Comparison of ENCODE assay signal across 1 cellular context in the genomic region with DNA sequence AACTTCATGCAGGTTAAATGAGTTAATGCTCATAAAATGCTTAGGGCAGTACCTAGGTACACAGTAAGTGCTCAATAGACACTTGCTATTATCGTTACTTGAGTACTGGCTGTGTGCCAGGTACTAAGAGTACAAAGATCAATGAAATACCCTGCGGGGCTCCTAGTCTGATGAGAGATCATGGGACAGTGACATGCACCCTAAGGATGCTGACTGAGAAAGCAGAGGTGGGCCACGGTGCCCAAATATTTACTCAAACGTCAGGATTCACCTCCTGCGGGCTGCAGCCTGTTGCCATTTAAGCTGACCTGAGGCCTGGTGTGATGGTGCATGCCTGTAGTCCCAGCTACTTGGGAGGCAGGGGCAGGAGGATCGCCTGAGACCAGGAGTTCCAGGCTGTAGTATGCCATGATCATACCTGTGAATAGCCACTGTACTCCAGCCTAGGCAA.
A peak's percentile ranks its signal among the peaks of the same experiment; 100 is the strongest.
TF ChIP-seq lines count a peak whose summit lies in the region.

No MANE protein-coding gene starts in this region.

TF ChIP-seq in HepG2, 621 proteins besides CTCF, POLR2A, EP300 and RAD21 (continued from another document and continues in another):
- TF ChIP-seq TCF12 (IDR thresholded peaks at IDR 0.05) (no peak), TCF12 (CRISPR knock-in tag; IDR thresholded peaks at IDR 0.05) (no peak), ZNF367 (CRISPR knock-in tag; IDR thresholded peaks at IDR 0.05; ENCODE audit: borderline replicate concordance) (no peak), ZNF598 (CRISPR knock-in tag; IDR thresholded peaks at IDR 0.05; ENCODE audit: borderline replicate concordance) (no peak), TSC22D2 (CRISPR knock-in tag; IDR thresholded peaks at IDR 0.05; ENCODE audit: borderline replicate concordance) (no peak), ZNF709 (CRISPR knock-in tag; IDR thresholded peaks at IDR 0.05) (no peak), ZBTB7B (CRISPR knock-in tag; IDR thresholded peaks at IDR 0.05) (0 out of 2 replicates have a peak, but pooled peaks have one; percentile 42), SOX6 (IDR thresholded peaks at IDR 0.05) (no peak), SOX6 (CRISPR knock-in tag; IDR thresholded peaks at IDR 0.05) (0 out of 2 replicates have a peak, but pooled peaks have one; percentile 7), ZSCAN25 (CRISPR knock-in tag; IDR thresholded peaks at IDR 0.05) (peak; percentile 25; the same call in 1 of the 2 replicates), ZNF17 (CRISPR knock-in tag; IDR thresholded peaks at IDR 0.05) (no peak), TRIM24 (CRISPR knock-in tag; IDR thresholded peaks at IDR 0.05) (no peak), SSRP1 (CRISPR knock-in tag; IDR thresholded peaks at IDR 0.05) (peak; percentile 72; the same call in 1 of the 2 replicates), DNMT1 (CRISPR knock-in tag; IDR thresholded peaks at IDR 0.05) (no peak), ZNF430 (CRISPR knock-in tag; IDR thresholded peaks at IDR 0.05) (0 out of 2 replicates have a peak, but pooled peaks have one; percentile 64), ZNF326 (CRISPR knock-in tag; IDR thresholded peaks at IDR 0.05; ENCODE audit: borderline replicate concordance) (no peak), ZNF230 (CRISPR knock-in tag; IDR thresholded peaks at IDR 0.05) (no peak), ZNF329 (CRISPR knock-in tag; IDR thresholded peaks at IDR 0.05; ENCODE audit: low read depth) (no peak), ZEB1 (IDR thresholded peaks at IDR 0.05; ENCODE audit: insufficient replicate concordance, low read depth) (peak; percentile 60), KDM1A (CRISPR knock-in tag; IDR thresholded peaks at IDR 0.05) (peak; percentile 31; the same call in 1 of the 2 replicates), HMG20B (CRISPR knock-in tag; conservative IDR thresholded peaks at IDR 0.05) (no peak), ZNF136 (CRISPR knock-in tag; IDR thresholded peaks at IDR 0.05; ENCODE audit: low read depth) (no peak), BRD4 (CRISPR knock-in tag; IDR thresholded peaks at IDR 0.05) (no peak), ZNF207 (IDR thresholded peaks at IDR 0.05; ENCODE audit: borderline replicate concordance) (no peak), PAX8 (CRISPR knock-in tag; IDR thresholded peaks at IDR 0.05; ENCODE audit: borderline replicate concordance) (no peak), RCOR2 (CRISPR knock-in tag; IDR thresholded peaks at IDR 0.05) (0 out of 2 replicates have a peak, but pooled peaks have one; percentile 27), DNMT3B (CRISPR knock-in tag; conservative IDR thresholded peaks at IDR 0.05) (0 out of 2 replicates have a peak, but pooled peaks have one; percentile 14), KAT8 (CRISPR knock-in tag; IDR thresholded peaks at IDR 0.05) (0 out of 2 replicates have a peak, but pooled peaks have one; percentile 12), LCORL (IDR thresholded peaks at IDR 0.05) (peak; percentile 72), LCORL (CRISPR knock-in tag; IDR thresholded peaks at IDR 0.05) (peak; percentile 32; the same call in 1 of the 2 replicates), KDM2A (CRISPR knock-in tag; IDR thresholded peaks at IDR 0.05; ENCODE audit: borderline replicate concordance, low read depth) (0 out of 2 replicates have a peak, but pooled peaks have one; percentile 17), FOXA3 (CRISPR knock-in tag; IDR thresholded peaks at IDR 0.05) (peak; percentile 49; the same call in 1 of the 2 replicates), ZNF816 (CRISPR knock-in tag; IDR thresholded peaks at IDR 0.05; ENCODE audit: borderline replicate concordance) (no peak)
- TF ChIP-seq, protein P1, sequence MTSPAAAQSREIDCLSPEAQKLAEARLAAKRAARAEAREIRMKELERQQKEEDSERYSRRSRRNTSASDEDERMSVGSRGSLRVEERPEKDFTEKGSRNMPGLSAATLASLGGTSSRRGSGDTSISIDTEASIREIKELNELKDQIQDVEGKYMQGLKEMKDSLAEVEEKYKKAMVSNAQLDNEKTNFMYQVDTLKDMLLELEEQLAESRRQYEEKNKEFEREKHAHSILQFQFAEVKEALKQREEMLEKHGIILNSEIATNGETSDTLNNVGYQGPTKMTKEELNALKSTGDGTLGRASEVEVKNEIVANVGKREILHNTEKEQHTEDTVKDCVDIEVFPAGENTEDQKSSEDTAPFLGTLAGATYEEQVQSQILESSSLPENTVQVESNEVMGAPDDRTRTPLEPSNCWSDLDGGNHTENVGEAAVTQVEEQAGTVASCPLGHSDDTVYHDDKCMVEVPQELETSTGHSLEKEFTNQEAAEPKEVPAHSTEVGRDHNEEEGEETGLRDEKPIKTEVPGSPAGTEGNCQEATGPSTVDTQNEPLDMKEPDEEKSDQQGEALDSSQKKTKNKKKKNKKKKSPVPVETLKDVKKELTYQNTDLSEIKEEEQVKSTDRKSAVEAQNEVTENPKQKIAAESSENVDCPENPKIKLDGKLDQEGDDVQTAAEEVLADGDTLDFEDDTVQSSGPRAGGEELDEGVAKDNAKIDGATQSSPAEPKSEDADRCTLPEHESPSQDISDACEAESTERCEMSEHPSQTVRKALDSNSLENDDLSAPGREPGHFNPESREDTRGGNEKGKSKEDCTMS (CRISPR knock-in tag; conservative IDR thresholded peaks at IDR 0.05): no peak
- TF ChIP-seq, protein P2, sequence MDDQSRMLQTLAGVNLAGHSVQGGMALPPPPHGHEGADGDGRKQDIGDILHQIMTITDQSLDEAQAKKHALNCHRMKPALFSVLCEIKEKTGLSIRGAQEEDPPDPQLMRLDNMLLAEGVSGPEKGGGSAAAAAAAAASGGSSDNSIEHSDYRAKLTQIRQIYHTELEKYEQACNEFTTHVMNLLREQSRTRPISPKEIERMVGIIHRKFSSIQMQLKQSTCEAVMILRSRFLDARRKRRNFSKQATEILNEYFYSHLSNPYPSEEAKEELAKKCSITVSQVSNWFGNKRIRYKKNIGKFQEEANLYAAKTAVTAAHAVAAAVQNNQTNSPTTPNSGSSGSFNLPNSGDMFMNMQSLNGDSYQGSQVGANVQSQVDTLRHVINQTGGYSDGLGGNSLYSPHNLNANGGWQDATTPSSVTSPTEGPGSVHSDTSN (CRISPR knock-in tag; IDR thresholded peaks at IDR 0.05; ENCODE audit: borderline replicate concordance): no peak
- TF ChIP-seq, protein P3, sequence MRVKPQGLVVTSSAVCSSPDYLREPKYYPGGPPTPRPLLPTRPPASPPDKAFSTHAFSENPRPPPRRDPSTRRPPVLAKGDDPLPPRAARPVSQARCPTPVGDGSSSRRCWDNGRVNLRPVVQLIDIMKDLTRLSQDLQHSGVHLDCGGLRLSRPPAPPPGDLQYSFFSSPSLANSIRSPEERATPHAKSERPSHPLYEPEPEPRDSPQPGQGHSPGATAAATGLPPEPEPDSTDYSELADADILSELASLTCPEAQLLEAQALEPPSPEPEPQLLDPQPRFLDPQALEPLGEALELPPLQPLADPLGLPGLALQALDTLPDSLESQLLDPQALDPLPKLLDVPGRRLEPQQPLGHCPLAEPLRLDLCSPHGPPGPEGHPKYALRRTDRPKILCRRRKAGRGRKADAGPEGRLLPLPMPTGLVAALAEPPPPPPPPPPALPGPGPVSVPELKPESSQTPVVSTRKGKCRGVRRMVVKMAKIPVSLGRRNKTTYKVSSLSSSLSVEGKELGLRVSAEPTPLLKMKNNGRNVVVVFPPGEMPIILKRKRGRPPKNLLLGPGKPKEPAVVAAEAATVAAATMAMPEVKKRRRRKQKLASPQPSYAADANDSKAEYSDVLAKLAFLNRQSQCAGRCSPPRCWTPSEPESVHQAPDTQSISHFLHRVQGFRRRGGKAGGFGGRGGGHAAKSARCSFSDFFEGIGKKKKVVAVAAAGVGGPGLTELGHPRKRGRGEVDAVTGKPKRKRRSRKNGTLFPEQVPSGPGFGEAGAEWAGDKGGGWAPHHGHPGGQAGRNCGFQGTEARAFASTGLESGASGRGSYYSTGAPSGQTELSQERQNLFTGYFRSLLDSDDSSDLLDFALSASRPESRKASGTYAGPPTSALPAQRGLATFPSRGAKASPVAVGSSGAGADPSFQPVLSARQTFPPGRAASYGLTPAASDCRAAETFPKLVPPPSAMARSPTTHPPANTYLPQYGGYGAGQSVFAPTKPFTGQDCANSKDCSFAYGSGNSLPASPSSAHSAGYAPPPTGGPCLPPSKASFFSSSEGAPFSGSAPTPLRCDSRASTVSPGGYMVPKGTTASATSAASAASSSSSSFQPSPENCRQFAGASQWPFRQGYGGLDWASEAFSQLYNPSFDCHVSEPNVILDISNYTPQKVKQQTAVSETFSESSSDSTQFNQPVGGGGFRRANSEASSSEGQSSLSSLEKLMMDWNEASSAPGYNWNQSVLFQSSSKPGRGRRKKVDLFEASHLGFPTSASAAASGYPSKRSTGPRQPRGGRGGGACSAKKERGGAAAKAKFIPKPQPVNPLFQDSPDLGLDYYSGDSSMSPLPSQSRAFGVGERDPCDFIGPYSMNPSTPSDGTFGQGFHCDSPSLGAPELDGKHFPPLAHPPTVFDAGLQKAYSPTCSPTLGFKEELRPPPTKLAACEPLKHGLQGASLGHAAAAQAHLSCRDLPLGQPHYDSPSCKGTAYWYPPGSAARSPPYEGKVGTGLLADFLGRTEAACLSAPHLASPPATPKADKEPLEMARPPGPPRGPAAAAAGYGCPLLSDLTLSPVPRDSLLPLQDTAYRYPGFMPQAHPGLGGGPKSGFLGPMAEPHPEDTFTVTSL (CRISPR knock-in tag; IDR thresholded peaks at IDR 0.05; ENCODE audit: borderline replicate concordance): no peak
- TF ChIP-seq, protein P4, sequence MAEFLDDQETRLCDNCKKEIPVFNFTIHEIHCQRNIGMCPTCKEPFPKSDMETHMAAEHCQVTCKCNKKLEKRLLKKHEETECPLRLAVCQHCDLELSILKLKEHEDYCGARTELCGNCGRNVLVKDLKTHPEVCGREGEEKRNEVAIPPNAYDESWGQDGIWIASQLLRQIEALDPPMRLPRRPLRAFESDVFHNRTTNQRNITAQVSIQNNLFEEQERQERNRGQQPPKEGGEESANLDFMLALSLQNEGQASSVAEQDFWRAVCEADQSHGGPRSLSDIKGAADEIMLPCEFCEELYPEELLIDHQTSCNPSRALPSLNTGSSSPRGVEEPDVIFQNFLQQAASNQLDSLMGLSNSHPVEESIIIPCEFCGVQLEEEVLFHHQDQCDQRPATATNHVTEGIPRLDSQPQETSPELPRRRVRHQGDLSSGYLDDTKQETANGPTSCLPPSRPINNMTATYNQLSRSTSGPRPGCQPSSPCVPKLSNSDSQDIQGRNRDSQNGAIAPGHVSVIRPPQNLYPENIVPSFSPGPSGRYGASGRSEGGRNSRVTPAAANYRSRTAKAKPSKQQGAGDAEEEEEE (CRISPR knock-in tag; IDR thresholded peaks at IDR 0.05; ENCODE audit: borderline replicate concordance): 0 out of 2 replicates have a peak, but pooled peaks have one; percentile 11
- TF ChIP-seq, protein P5, sequence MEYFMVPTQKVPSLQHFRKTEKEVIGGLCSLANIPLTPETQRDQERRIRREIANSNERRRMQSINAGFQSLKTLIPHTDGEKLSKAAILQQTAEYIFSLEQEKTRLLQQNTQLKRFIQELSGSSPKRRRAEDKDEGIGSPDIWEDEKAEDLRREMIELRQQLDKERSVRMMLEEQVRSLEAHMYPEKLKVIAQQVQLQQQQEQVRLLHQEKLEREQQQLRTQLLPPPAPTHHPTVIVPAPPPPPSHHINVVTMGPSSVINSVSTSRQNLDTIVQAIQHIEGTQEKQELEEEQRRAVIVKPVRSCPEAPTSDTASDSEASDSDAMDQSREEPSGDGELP (IDR thresholded peaks at IDR 0.05; ENCODE audit: borderline replicate concordance, low read depth): no peak
- TF ChIP-seq, protein P6, sequence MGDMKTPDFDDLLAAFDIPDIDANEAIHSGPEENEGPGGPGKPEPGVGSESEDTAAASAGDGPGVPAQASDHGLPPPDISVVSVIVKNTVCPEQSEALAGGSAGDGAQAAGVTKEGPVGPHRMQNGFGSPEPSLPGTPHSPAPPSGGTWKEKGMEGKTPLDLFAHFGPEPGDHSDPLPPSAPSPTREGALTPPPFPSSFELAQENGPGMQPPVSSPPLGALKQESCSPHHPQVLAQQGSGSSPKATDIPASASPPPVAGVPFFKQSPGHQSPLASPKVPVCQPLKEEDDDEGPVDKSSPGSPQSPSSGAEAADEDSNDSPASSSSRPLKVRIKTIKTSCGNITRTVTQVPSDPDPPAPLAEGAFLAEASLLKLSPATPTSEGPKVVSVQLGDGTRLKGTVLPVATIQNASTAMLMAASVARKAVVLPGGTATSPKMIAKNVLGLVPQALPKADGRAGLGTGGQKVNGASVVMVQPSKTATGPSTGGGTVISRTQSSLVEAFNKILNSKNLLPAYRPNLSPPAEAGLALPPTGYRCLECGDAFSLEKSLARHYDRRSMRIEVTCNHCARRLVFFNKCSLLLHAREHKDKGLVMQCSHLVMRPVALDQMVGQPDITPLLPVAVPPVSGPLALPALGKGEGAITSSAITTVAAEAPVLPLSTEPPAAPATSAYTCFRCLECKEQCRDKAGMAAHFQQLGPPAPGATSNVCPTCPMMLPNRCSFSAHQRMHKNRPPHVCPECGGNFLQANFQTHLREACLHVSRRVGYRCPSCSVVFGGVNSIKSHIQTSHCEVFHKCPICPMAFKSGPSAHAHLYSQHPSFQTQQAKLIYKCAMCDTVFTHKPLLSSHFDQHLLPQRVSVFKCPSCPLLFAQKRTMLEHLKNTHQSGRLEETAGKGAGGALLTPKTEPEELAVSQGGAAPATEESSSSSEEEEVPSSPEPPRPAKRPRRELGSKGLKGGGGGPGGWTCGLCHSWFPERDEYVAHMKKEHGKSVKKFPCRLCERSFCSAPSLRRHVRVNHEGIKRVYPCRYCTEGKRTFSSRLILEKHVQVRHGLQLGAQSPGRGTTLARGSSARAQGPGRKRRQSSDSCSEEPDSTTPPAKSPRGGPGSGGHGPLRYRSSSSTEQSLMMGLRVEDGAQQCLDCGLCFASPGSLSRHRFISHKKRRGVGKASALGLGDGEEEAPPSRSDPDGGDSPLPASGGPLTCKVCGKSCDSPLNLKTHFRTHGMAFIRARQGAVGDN (CRISPR knock-in tag; IDR thresholded peaks at IDR 0.05): peak; percentile 36; the same call in 1 of the 2 replicates
- TF ChIP-seq, protein P7, sequence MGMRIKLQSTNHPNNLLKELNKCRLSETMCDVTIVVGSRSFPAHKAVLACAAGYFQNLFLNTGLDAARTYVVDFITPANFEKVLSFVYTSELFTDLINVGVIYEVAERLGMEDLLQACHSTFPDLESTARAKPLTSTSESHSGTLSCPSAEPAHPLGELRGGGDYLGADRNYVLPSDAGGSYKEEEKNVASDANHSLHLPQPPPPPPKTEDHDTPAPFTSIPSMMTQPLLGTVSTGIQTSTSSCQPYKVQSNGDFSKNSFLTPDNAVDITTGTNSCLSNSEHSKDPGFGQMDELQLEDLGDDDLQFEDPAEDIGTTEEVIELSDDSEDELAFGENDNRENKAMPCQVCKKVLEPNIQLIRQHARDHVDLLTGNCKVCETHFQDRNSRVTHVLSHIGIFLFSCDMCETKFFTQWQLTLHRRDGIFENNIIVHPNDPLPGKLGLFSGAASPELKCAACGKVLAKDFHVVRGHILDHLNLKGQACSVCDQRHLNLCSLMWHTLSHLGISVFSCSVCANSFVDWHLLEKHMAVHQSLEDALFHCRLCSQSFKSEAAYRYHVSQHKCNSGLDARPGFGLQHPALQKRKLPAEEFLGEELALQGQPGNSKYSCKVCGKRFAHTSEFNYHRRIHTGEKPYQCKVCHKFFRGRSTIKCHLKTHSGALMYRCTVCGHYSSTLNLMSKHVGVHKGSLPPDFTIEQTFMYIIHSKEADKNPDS (CRISPR knock-in tag; IDR thresholded peaks at IDR 0.05): peak; percentile 98
